26 cellular contexts compared by ENCODE assay signal in the genomic region with DNA sequence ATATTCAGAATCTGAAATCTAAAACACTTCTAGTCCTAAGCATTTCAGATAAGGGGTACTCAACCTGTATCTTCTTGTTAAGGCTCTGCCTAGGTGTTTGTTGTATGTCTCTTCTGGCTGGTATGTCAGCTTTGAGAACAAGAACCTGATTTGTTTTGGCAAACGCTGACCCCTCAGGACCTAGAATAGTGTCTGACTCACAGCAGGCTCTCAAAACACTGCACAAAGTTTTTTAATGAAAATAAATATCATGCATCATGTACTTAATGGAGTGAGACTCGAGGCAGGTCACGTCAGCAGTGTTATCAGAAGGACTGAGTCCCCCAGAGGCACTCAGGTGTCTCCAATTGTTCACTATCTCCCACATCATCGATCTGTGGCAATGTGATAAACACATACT.
"Had no signal": no experiment of that assay in that cellular context is flagged by ENCODE, and none has a peak within 500 bp of the region (broad histone marks: within the 10 kb centered on the region; RNA-seq: fewer than 3 reads in every experiment).

No MANE protein-coding gene starts in this region.

- DNase-seq: activated CD4-positive, alpha-beta T cell treated with anti-CD3 and anti-CD28 coated beads, Interleukin-2, amount 10 ng/mL, durations not matched to agents 24 days and 14 days; activated CD8-positive, alpha-beta memory T cell treated with anti-CD3 and anti-CD28 coated beads, Interleukin-2, amount 10 ng/mL, durations not matched to agents 7 days and 5 days; activated CD8-positive, alpha-beta T cell treated with anti-CD3 and anti-CD28 coated beads for 36 hours; activated gamma-delta T cell; activated T-cell treated with anti-CD3 and anti-CD28 coated beads for 4 hours; anterior cingulate cortex; body of pancreas; colonic mucosa; dorsolateral prefrontal cortex; effector memory CD8-positive, alpha-beta T cell; esophagus squamous epithelium; heart right ventricle; kidney; right lobe of liver; small intestine; stomach; transverse colon had no signal

- H3K27me3 Mint-ChIP-seq: activated CD4-positive, alpha-beta T cell treated with anti-CD3 and anti-CD28 coated beads, Interleukin-2, amount 10 ng/mL, durations not matched to agents 24 days and 14 days; activated CD8-positive, alpha-beta memory T cell treated with anti-CD3 and anti-CD28 coated beads, Interleukin-2, amount 10 ng/mL, durations not matched to agents 7 days and 5 days; central memory CD8-positive, alpha-beta T cell; effector memory CD8-positive, alpha-beta T cell had no signal

- H3K4me3 ChIP-seq: body of pancreas, colonic mucosa, dorsolateral prefrontal cortex, esophagus squamous epithelium, heart right ventricle, right lobe of liver, stomach, suprapubic skin, transverse colon had no signal

- H3K9ac ChIP-seq: parathyroid adenoma had no signal

- H3K27ac ChIP-seq: body of pancreas, colonic mucosa, dorsolateral prefrontal cortex, esophagus squamous epithelium, heart right ventricle, parathyroid adenoma, right lobe of liver, stomach, suprapubic skin, transverse colon, VCaP had no signal

- H3K79me2 ChIP-seq: parathyroid adenoma had no signal

- H3K4me1 ChIP-seq: body of pancreas, colonic mucosa, parathyroid adenoma, right lobe of liver had no signal

- H2AFZ ChIP-seq: parathyroid adenoma had no signal

- H3K9me3 ChIP-seq: body of pancreas, colonic mucosa, esophagus squamous epithelium, heart right ventricle, right lobe of liver, stomach, suprapubic skin, transverse colon had no signal

- ATAC-seq: activated CD4-positive, CD25-positive, alpha-beta regulatory T cell treated with anti-CD3 and anti-CD28 coated beads, Interleukin-2, amount 50 U/mL, for 24 hours; activated CD8-positive, alpha-beta memory T cell treated with anti-CD3 and anti-CD28 coated beads, Interleukin-2, amount 10 ng/mL, durations not matched to agents 7 days and 5 days; activated CD8-positive, alpha-beta T cell treated with anti-CD3 and anti-CD28 coated beads for 36 hours; body of pancreas; effector memory CD8-positive, alpha-beta T cell; natural killer cell treated with Interleukin-12 subunit alpha and Interleukin-12 subunit beta and Interleukin-15 and Interleukin-18, amount 100 ng/mL, for 72 hours; right lobe of liver; stimulated activated memory B cell treated with anti-CD40 and anti-IgM and Interleukin-4, amounts not matched to agents 10 μg/mL and 1 μg/mL and 100 μg/mL, for 72 hours had no signal

- H3K4me3 Mint-ChIP-seq: activated CD4-positive, alpha-beta T cell treated with anti-CD3 and anti-CD28 coated beads, Interleukin-2, amount 10 ng/mL, durations not matched to agents 24 days and 14 days; activated CD8-positive, alpha-beta memory T cell treated with anti-CD3 and anti-CD28 coated beads, Interleukin-2, amount 10 ng/mL, durations not matched to agents 7 days and 5 days; activated CD8-positive, alpha-beta T cell treated with anti-CD3 and anti-CD28 coated beads for 36 hours; activated naive CD4-positive, alpha-beta T cell treated with anti-CD3 and anti-CD28 coated beads, Interleukin-2, amount 50 U/mL, for 24 hours; activated T-helper 1 cell treated with anti-CD3 and anti-CD28 coated beads, Interleukin-12 subunit alpha, Interleukin-12 subunit beta, Interleukin-2, Interleukin-4 antibody, amounts not matched to agents 30 ng/mL and 10 ng/mL and 1 ng/mL, durations not matched to agents 14 hours and 24 hours and 36 hours; central memory CD8-positive, alpha-beta T cell; effector memory CD8-positive, alpha-beta T cell; natural killer cell treated with Interleukin-12 subunit alpha and Interleukin-12 subunit beta and Interleukin-15 and Interleukin-18, amount 100 ng/mL, for 72 hours; stimulated activated memory B cell treated with anti-CD40 and anti-IgM and Interleukin-4, amounts not matched to agents 10 μg/mL and 1 μg/mL and 100 μg/mL, for 72 hours had no signal

- H3K4me1 Mint-ChIP-seq: activated CD4-positive, alpha-beta T cell treated with anti-CD3 and anti-CD28 coated beads, Interleukin-2, amount 10 ng/mL, durations not matched to agents 24 days and 14 days; activated CD8-positive, alpha-beta memory T cell treated with anti-CD3 and anti-CD28 coated beads, Interleukin-2, amount 10 ng/mL, durations not matched to agents 7 days and 5 days; activated naive CD4-positive, alpha-beta T cell treated with anti-CD3 and anti-CD28 coated beads, Interleukin-2, amount 50 U/mL, for 24 hours; central memory CD8-positive, alpha-beta T cell; stimulated activated memory B cell treated with anti-CD40 and anti-IgM and Interleukin-4, amounts not matched to agents 10 μg/mL and 1 μg/mL and 100 μg/mL, for 72 hours had no signal

- H3K36me3 Mint-ChIP-seq: activated CD8-positive, alpha-beta memory T cell treated with anti-CD3 and anti-CD28 coated beads, Interleukin-2, amount 10 ng/mL, durations not matched to agents 7 days and 5 days; activated naive CD4-positive, alpha-beta T cell treated with anti-CD3 and anti-CD28 coated beads, Interleukin-2, amount 50 U/mL, for 24 hours; natural killer cell treated with Interleukin-12 subunit alpha and Interleukin-12 subunit beta and Interleukin-15 and Interleukin-18, amount 100 ng/mL, for 72 hours; stimulated activated memory B cell treated with anti-CD40 and anti-IgM and Interleukin-4, amounts not matched to agents 10 μg/mL and 1 μg/mL and 100 μg/mL, for 72 hours had no signal

- H3K9me3 Mint-ChIP-seq: activated CD4-positive, alpha-beta T cell treated with anti-CD3 and anti-CD28 coated beads, Interleukin-2, amount 10 ng/mL, durations not matched to agents 24 days and 14 days; activated CD8-positive, alpha-beta T cell treated with anti-CD3 and anti-CD28 coated beads for 36 hours; activated T-helper 1 cell treated with anti-CD3 and anti-CD28 coated beads, Interleukin-12 subunit alpha, Interleukin-12 subunit beta, Interleukin-2, Interleukin-4 antibody, amounts not matched to agents 30 ng/mL and 10 ng/mL and 1 ng/mL, durations not matched to agents 14 hours and 24 hours and 36 hours; effector memory CD8-positive, alpha-beta T cell; stimulated activated memory B cell treated with anti-CD40 and anti-IgM and Interleukin-4, amounts not matched to agents 10 μg/mL and 1 μg/mL and 100 μg/mL, for 72 hours had no signal

- H3K27ac Mint-ChIP-seq: activated CD4-positive, alpha-beta T cell treated with anti-CD3 and anti-CD28 coated beads, Interleukin-2, amount 10 ng/mL, durations not matched to agents 24 days and 14 days; activated CD8-positive, alpha-beta memory T cell treated with anti-CD3 and anti-CD28 coated beads, Interleukin-2, amount 10 ng/mL, durations not matched to agents 7 days and 5 days; activated CD8-positive, alpha-beta T cell treated with anti-CD3 and anti-CD28 coated beads for 36 hours; activated naive CD4-positive, alpha-beta T cell treated with anti-CD3 and anti-CD28 coated beads, Interleukin-2, amount 50 U/mL, for 24 hours; activated T-helper 1 cell treated with anti-CD3 and anti-CD28 coated beads, Interleukin-12 subunit alpha, Interleukin-12 subunit beta, Interleukin-2, Interleukin-4 antibody, amounts not matched to agents 30 ng/mL and 10 ng/mL and 1 ng/mL, durations not matched to agents 14 hours and 24 hours and 36 hours; effector memory CD8-positive, alpha-beta T cell; natural killer cell treated with Interleukin-12 subunit alpha and Interleukin-12 subunit beta and Interleukin-15 and Interleukin-18, amount 100 ng/mL, for 72 hours; stimulated activated memory B cell treated with anti-CD40 and anti-IgM and Interleukin-4, amounts not matched to agents 10 μg/mL and 1 μg/mL and 100 μg/mL, for 72 hours had no signal

- H3K27me3 ChIP-seq: body of pancreas, colonic mucosa, esophagus squamous epithelium, heart right ventricle, right lobe of liver, stomach, suprapubic skin, transverse colon had no signal

- H3K36me3 ChIP-seq: colonic mucosa, heart right ventricle, right lobe of liver, stomach, suprapubic skin, transverse colon had no signal
